8 cellular contexts compared by ENCODE assay signal in genomic region chr7:140229591-140230516, GRCh38. TPM values are rescaled to one million over a fixed set of nuclear protein-coding genes. Genes with fewer than 3 reads are reported as not detected.
DNase-seq lines count a peak whose midpoint lies in the region; ATAC-seq and TF ChIP-seq lines count a peak whose summit lies in the region.

No MANE protein-coding gene starts in this region.

- H3K9me3 ChIP-seq in MM.1S (replicated peaks; ENCODE audit: insufficient read depth, low read length): no peaks in the 10 kb centered on the region

- DNase-seq in ELF-1 (ENCODE audit: low read depth, low spot score) (peak; percentile 39), MM.1S (peak; percentile 59), left ventricle myocardium superior (peak; percentile 48), cortex of kidney (lab: John Stamatoyannopoulos, UW) (no peak), inferior parietal cortex (ENCODE audit: extremely low spot score) (no peak)
- DNase-seq in activated T-helper 2 cell treated with anti-CD3 and anti-CD28 coated beads, Interferon-gamma antibody, Interleukin-2, Interleukin-4, amounts not matched to agents 10 μg/mL and 5 μg/mL and 100 μg/mL, durations not matched to agents 14 hours and 24 hours and 36 hours (ENCODE audit: low spot score): peak; percentile 69

- H3F3A ChIP-seq in MM.1S (ENCODE audit: insufficient read depth, low read length): peaks cover 16% of the 10 kb centered on the region; the same call in 1 of the 2 replicates

- H3K27ac ChIP-seq in MM.1S (ENCODE audit: low read length) (peak overlapping the region; percentile 19; the same call in 1 of the 2 replicates), skin epidermis (peak overlapping the region; percentile 31 to 96 (median 83))

- H3K9me3 Mint-ChIP-seq in activated T-helper 2 cell treated with anti-CD3 and anti-CD28 coated beads, Interferon-gamma antibody, Interleukin-2, Interleukin-4, amounts not matched to agents 10 μg/mL and 5 μg/mL and 100 μg/mL, durations not matched to agents 14 hours and 24 hours and 36 hours: no peaks in the 10 kb centered on the region

- intact Hi-C loops in activated T-helper 2 cell treated with anti-CD3 and anti-CD28 coated beads, Interferon-gamma antibody, Interleukin-2, Interleukin-4, amounts not matched to agents 10 μg/mL and 5 μg/mL and 100 μg/mL, durations not matched to agents 14 hours and 24 hours and 36 hours (cut with micrococcal nuclease): loop anchor here (1.0 to 5.0 kb wide), 7 partner anchors 18 to 249 kb away; partner anchors contain the start of genes MKRN1 and PARP12
- intact Hi-C loops in left ventricle myocardium superior (cut with micrococcal nuclease): no loop called here

- H3K79me2 ChIP-seq in MM.1S (ENCODE audit: low read length): no peaks in the 10 kb centered on the region

- H2AFZ ChIP-seq in MM.1S (ENCODE audit: low read length): peak overlapping the region; percentile 64

- H3K36me3 ChIP-seq in MM.1S (replicated peaks; ENCODE audit: insufficient read depth, low read length): no peaks in the 10 kb centered on the region

- H3K27ac Mint-ChIP-seq in activated T-helper 2 cell treated with anti-CD3 and anti-CD28 coated beads, Interferon-gamma antibody, Interleukin-2, Interleukin-4, amounts not matched to agents 10 μg/mL and 5 μg/mL and 100 μg/mL, durations not matched to agents 14 hours and 24 hours and 36 hours: peak overlapping the region; percentile 96

- no peaks in the 10 kb centered on the region for H3K27me3 Mint-ChIP-seq in activated T-helper 2 cell treated with anti-CD3 and anti-CD28 coated beads, Interferon-gamma antibody, Interleukin-2, Interleukin-4, amounts not matched to agents 10 μg/mL and 5 μg/mL and 100 μg/mL, durations not matched to agents 14 hours and 24 hours and 36 hours (ENCODE audit: low read depth)

- no peaks in the 10 kb centered on the region for H3K36me3 Mint-ChIP-seq in activated T-helper 2 cell treated with anti-CD3 and anti-CD28 coated beads, Interferon-gamma antibody, Interleukin-2, Interleukin-4, amounts not matched to agents 10 μg/mL and 5 μg/mL and 100 μg/mL, durations not matched to agents 14 hours and 24 hours and 36 hours (ENCODE audit: low read depth)

- peak overlapping the region; percentile 86 for H3K4me3 Mint-ChIP-seq in activated T-helper 2 cell treated with anti-CD3 and anti-CD28 coated beads, Interferon-gamma antibody, Interleukin-2, Interleukin-4, amounts not matched to agents 10 μg/mL and 5 μg/mL and 100 μg/mL, durations not matched to agents 14 hours and 24 hours and 36 hours (ENCODE audit: low read depth)

- peaks cover 37% of the 10 kb centered on the region for H3K4me1 Mint-ChIP-seq in activated T-helper 2 cell treated with anti-CD3 and anti-CD28 coated beads, Interferon-gamma antibody, Interleukin-2, Interleukin-4, amounts not matched to agents 10 μg/mL and 5 μg/mL and 100 μg/mL, durations not matched to agents 14 hours and 24 hours and 36 hours (ENCODE audit: low read depth)

- H3K9me2 ChIP-seq in MM.1S (replicated peaks; ENCODE audit: insufficient read depth, low read length): no peaks in the 10 kb centered on the region

- no peak for TF ChIP-seq CTCF in MM.1S (IDR thresholded peaks at IDR 0.05; ENCODE audit: low read length)

- ATAC-seq in left ventricle myocardium superior (peak; percentile 26), HG02571 (IDR thresholded peaks at IDR 0.05; ENCODE audit: unreplicated experiment) (no peak)

- peak overlapping the region; percentile 97 for H3K4me2 ChIP-seq in MM.1S (ENCODE audit: low read depth, low read length)

- H3K4me3 ChIP-seq in MM.1S (ENCODE audit: low read length) (peak overlapping the region; percentile 57), skin epidermis (peak overlapping the region; percentile 27 to 67 (median 52))

- H3K27me3 ChIP-seq in MM.1S (replicated peaks; ENCODE audit: insufficient read depth, low read length): peaks cover 42% of the 10 kb centered on the region

- no peak overlapping the region; the same call in 1 of the 2 replicates for H3K9ac ChIP-seq in MM.1S (ENCODE audit: low read length)

- peaks cover 16% of the 10 kb centered on the region; the same call in 1 of the 2 replicates for H3K4me1 ChIP-seq in MM.1S (ENCODE audit: low read length)

- H4K20me1 ChIP-seq in MM.1S (ENCODE audit: insufficient read depth, low read length): no peaks in the 10 kb centered on the region

RNA-seq across cellular contexts. Expression of gene KDM7A, which starts 53.1 kb away (rescaled TPM):
- 10.4 and 12.5 TPM in 2 replicates for total RNA-seq in activated T-helper 2 cell treated with anti-CD3 and anti-CD28 coated beads, Interferon-gamma antibody, Interleukin-2, Interleukin-4, amounts not matched to agents 10 μg/mL and 5 μg/mL and 100 μg/mL, durations not matched to agents 14 hours and 24 hours and 36 hours
- total RNA-seq in left ventricle myocardium superior: 10.3 TPM

Comparison
In these comparisons a context has a peak if more than half of its experiments do, and no peak if none do; other contexts are left out.
1. DNase-seq: peak in ELF-1 (single experiment), MM.1S (single experiment), activated T-helper 2 cell treated with anti-CD3 and anti-CD28 coated beads, Interferon-gamma antibody, Interleukin-2, Interleukin-4, amounts not matched to agents 10 μg/mL and 5 μg/mL and 100 μg/mL, durations not matched to agents 14 hours and 24 hours and 36 hours (single experiment) and left ventricle myocardium superior (single experiment); none in cortex of kidney (single experiment) and inferior parietal cortex (single experiment).